Comparison of ENCODE assay signal across 31 cellular contexts in genomic region chr5:174300118-174300940, GRCh38.
DNase-seq lines count a peak whose midpoint lies in the region; ATAC-seq, FAIRE-seq and TF ChIP-seq lines count a peak whose summit lies in the region.
"Had no signal": no experiment of that assay in that cellular context is flagged by ENCODE, and none has a peak within 500 bp of the region (broad histone marks: within the 10 kb centered on the region; RNA-seq: fewer than 3 reads in every experiment).

No MANE protein-coding gene starts in this region.

- H3K36me3 ChIP-seq in MM.1S (replicated peaks; ENCODE audit: insufficient read depth, low read length) (no peaks in the 10 kb centered on the region), H1 (ENCODE audit: control insufficient read depth in 2 of 4, insufficient read depth in 4 of 4, low read length in 3 of 4) (no peaks in the 10 kb centered on the region)
- H3K36me3 ChIP-seq: ascending aorta, prostate gland, suprapubic skin had no signal

- TF ChIP-seq EP300 in H1 (IDR thresholded peaks at IDR 0.05; ENCODE audit: borderline replicate concordance in 1 of 2, low read depth in 2 of 2, low read length in 2 of 2), result no peak

- H3K9ac ChIP-seq in MM.1S (ENCODE audit: low read length), result peak overlapping the region; percentile 26; the same call in 1 of the 2 replicates
- no peak overlapping the region for H3K9ac ChIP-seq in H1 (replicated peaks in 1 of 4; ENCODE audit: extremely low read depth in 1 of 4, low read depth in 3 of 4, low read length in 3 of 4)

- H4K5ac ChIP-seq in H1 (ENCODE audit: insufficient read length, low read depth, low read length), result no peak overlapping the region

- H4K20me1 ChIP-seq in MM.1S (ENCODE audit: insufficient read depth, low read length) (no peaks in the 10 kb centered on the region), H1 (replicated peaks in 1 of 2; ENCODE audit: control insufficient read depth in 1 of 2, insufficient read depth in 2 of 2, low read length in 2 of 2) (no peaks in the 10 kb centered on the region)

- H3K4me2 ChIP-seq in MM.1S (ENCODE audit: low read depth, low read length) (peak overlapping the region; percentile 74), H1 (ENCODE audit: insufficient read depth in 1 of 2, low read depth in 2 of 2, low read length in 2 of 2) (peak overlapping the region in 1 of 2 experiments; percentile 50; a peak in 2 of 4 replicates)

- no peak overlapping the region for H2BK20ac ChIP-seq in H1 (ENCODE audit: low read length)

- H3K27ac Mint-ChIP-seq in activated naive CD8-positive, alpha-beta T cell treated with anti-CD3 and anti-CD28 coated beads for 36 hours, result no peak overlapping the region
- H3K27ac Mint-ChIP-seq: activated naive CD8-positive, alpha-beta T cell treated with anti-CD3 and anti-CD28 coated beads, Interleukin-2, amount 10 ng/mL, durations not matched to agents 7 days and 5 days; stimulated activated naive B cell treated with anti-CD40 and anti-IgM and Interleukin-4, amounts not matched to agents 10 μg/mL and 1 μg/mL and 100 μg/mL, for 72 hours had no signal

- H2BK5ac ChIP-seq in H1 (ENCODE audit: low read depth, low read length), result 0 out of 2 replicates have a peak overlapping the region, but pooled peaks have one; percentile 24

- no peak for TF ChIP-seq RAD21 in H1 (IDR thresholded peaks at IDR 0.05 in 1 of 2, conservative IDR thresholded peaks at IDR 0.05 in 1 of 2; ENCODE audit: low read depth in 2 of 2, low read length in 2 of 2)

- H3K27ac ChIP-seq in MM.1S (ENCODE audit: low read length) (peak overlapping the region; percentile 62), H1 (ENCODE audit: low read depth, low read length) (no peak overlapping the region)
- H3K27ac ChIP-seq: ascending aorta, prostate gland, suprapubic skin, VCaP had no signal

- H3K4me1 ChIP-seq in MM.1S (ENCODE audit: low read length) (peaks cover 53% of the 10 kb centered on the region), H1 (replicated peaks in 1 of 4; ENCODE audit: control insufficient read depth in 3 of 4, insufficient read depth in 4 of 4, low read length in 3 of 4) (peaks cover 2 to 12% (median 8%) of the 10 kb centered on the region in 4 experiments; a peak in 5 of 7 replicates)
- H3K4me1 ChIP-seq: prostate gland, suprapubic skin had no signal

- no peaks in the 10 kb centered on the region for H3K9me2 ChIP-seq in MM.1S (replicated peaks; ENCODE audit: insufficient read depth, low read length)

- H4K8ac ChIP-seq in H1 (ENCODE audit: extremely low read depth, insufficient read depth, low read length), result no peak overlapping the region

- peaks cover 16% of the 10 kb centered on the region for H3K27me3 Mint-ChIP-seq in activated naive CD8-positive, alpha-beta T cell treated with anti-CD3 and anti-CD28 coated beads for 36 hours

- H3K79me2 ChIP-seq in MM.1S (ENCODE audit: low read length) (no peaks in the 10 kb centered on the region), H1 (ENCODE audit: control insufficient read depth in 1 of 2, insufficient read depth in 2 of 2, low read length in 2 of 2) (no peaks in the 10 kb centered on the region)

- ATAC-seq in HG02678 (IDR thresholded peaks at IDR 0.05; ENCODE audit: unreplicated experiment) (no peak), GM21367 (IDR thresholded peaks at IDR 0.05; ENCODE audit: unreplicated experiment) (no peak)
- ATAC-seq: left lobe of liver; SK-N-SH treated with all-trans-retinoic acid at 6 μM for 48 hours; stimulated activated naive B cell treated with anti-CD40 and anti-IgM and Interleukin-4, amounts not matched to agents 10 μg/mL and 1 μg/mL and 100 μg/mL, for 72 hours had no signal

- CTCF ChIA-PET in H1 (lab: Charles Lee; ENCODE audit: partially characterized antibody), result interaction anchor here (0.6 to 13.2 kb wide), 13 partner anchors 9 to 827 kb away, joined by 3 to 174 read pairs (median 3); partner anchors contain the start of gene NSG2

- no peak overlapping the region for H3K4me3 ChIP-seq in GM12865 (ENCODE audit: low read depth, low read length)
- H3K4me3 ChIP-seq in MM.1S (ENCODE audit: low read length), result no peak overlapping the region; the same call in 1 of the 2 replicates
- H3K4me3 ChIP-seq in H1 (ENCODE audit: extremely low read depth in 1 of 4, insufficient read depth in 2 of 4, low read depth in 3 of 4, low read length in 4 of 4), result no peak overlapping the region
- H3K4me3 ChIP-seq: ascending aorta, dorsolateral prefrontal cortex, prostate gland, suprapubic skin had no signal

- no peak overlapping the region for H3K14ac ChIP-seq in H1 (ENCODE audit: insufficient read length)

- 0 out of 2 replicates have a peak overlapping the region, but pooled peaks have one; percentile 39 for H2BK12ac ChIP-seq in H1 (ENCODE audit: low read depth, low read length)

- H3K36me3 Mint-ChIP-seq in activated naive CD8-positive, alpha-beta T cell treated with anti-CD3 and anti-CD28 coated beads for 36 hours, result no peaks in the 10 kb centered on the region
- H3K36me3 Mint-ChIP-seq: activated naive CD8-positive, alpha-beta T cell treated with anti-CD3 and anti-CD28 coated beads, Interleukin-2, amount 10 ng/mL, durations not matched to agents 7 days and 5 days; stimulated activated naive B cell treated with anti-CD40 and anti-IgM and Interleukin-4, amounts not matched to agents 10 μg/mL and 1 μg/mL and 100 μg/mL, for 72 hours had no signal

- FAIRE-seq in H1 (lab: Jason Lieb, UNC), result no peak
- FAIRE-seq: endothelial cell of umbilical vein had no signal

- H3K23ac ChIP-seq in H1 (ENCODE audit: insufficient read length), result no peak overlapping the region

- peak overlapping the region; percentile 15 for H4K91ac ChIP-seq in H1 (replicated peaks; ENCODE audit: insufficient read length, low read length)

- no peak overlapping the region for H2AK5ac ChIP-seq in H1 (ENCODE audit: low read depth, low read length)

- H3K79me1 ChIP-seq in H1 (ENCODE audit: low read depth, low read length), result no peaks in the 10 kb centered on the region

- H3K27me3 ChIP-seq in MM.1S (replicated peaks; ENCODE audit: insufficient read depth, low read length) (no peaks in the 10 kb centered on the region), H1 (replicated peaks in 1 of 4; ENCODE audit: control insufficient read depth in 3 of 4, extremely low read depth in 1 of 4, insufficient read depth in 3 of 4, low read length in 3 of 4) (peaks cover 0 to 3% (median 1%) of the 10 kb centered on the region in 4 experiments; a peak in 1 of 7 replicates)
- H3K27me3 ChIP-seq: ascending aorta, dorsolateral prefrontal cortex had no signal

- peaks cover 2% of the 10 kb centered on the region for H3K9me3 Mint-ChIP-seq in activated naive CD8-positive, alpha-beta T cell treated with anti-CD3 and anti-CD28 coated beads for 36 hours

- H3K4me3 Mint-ChIP-seq in activated naive CD8-positive, alpha-beta T cell treated with anti-CD3 and anti-CD28 coated beads for 36 hours, result no peak overlapping the region
- H3K4me3 Mint-ChIP-seq: activated naive CD8-positive, alpha-beta T cell treated with anti-CD3 and anti-CD28 coated beads, Interleukin-2, amount 10 ng/mL, durations not matched to agents 7 days and 5 days; stimulated activated naive B cell treated with anti-CD40 and anti-IgM and Interleukin-4, amounts not matched to agents 10 μg/mL and 1 μg/mL and 100 μg/mL, for 72 hours had no signal

- peak; percentile 47 for DNase-seq in DMS53 treated with DMSO at 0.1 percent for 48 hours (lab: John Stamatoyannopoulos, UW; ENCODE audit: unreplicated experiment)
- peak; percentile 58 for DNase-seq in GM12865 (ENCODE audit: low read depth)
- peak; percentile 67 for DNase-seq in MM.1S
- DNase-seq in H1 (ENCODE audit: low read depth in 1 of 2, low spot score in 2 of 2), result peak in 1 of 2 experiments; percentile 24
- no peak for DNase-seq in activated naive CD8-positive, alpha-beta T cell treated with anti-CD3 and anti-CD28 coated beads for 36 hours
- DNase-seq: activated CD4-positive, alpha-beta T cell treated with anti-CD3 and anti-CD28 coated beads for 4 hours; activated CD8-positive, alpha-beta memory T cell treated with anti-CD3 and anti-CD28 coated beads for 24 hours; activated effector memory CD4-positive, alpha-beta T cell treated with Interleukin-2 at 50 U/mL for 16 hours; activated naive CD8-positive, alpha-beta T cell treated with anti-CD3 and anti-CD28 coated beads, Interleukin-2, amount 10 ng/mL, durations not matched to agents 7 days and 5 days; C1 segment of cervical spinal cord; cerebellar nuclear complex; COR-L47; DMS79 treated with DMSO at 0.1 percent for 48 hours; dorsolateral prefrontal cortex; hippocampal formation; Kasumi-1; mesenchymal stem cell; NCI-H1048; NCI-H1694 treated with DMSO at 0.1 percent for 48 hours; NCI-H524 treated with DMSO at 0.1 percent for 48 hours; stimulated activated CD4-positive, alpha-beta T cell treated with anti-CD3 and anti-CD28 coated beads, Interleukin-15, amount 100 ng/mL, for 24 hours; stimulated activated naive B cell treated with anti-CD40 and anti-IgM and Interleukin-4, amounts not matched to agents 10 μg/mL and 1 μg/mL and 100 μg/mL, for 72 hours had no signal

- TF ChIP-seq POLR2A in H1 (IDR thresholded peaks at IDR 0.05; ENCODE audit: control extremely low read depth in 1 of 2, low read depth in 2 of 2, low read length in 2 of 2), result no peak

- no peak overlapping the region; the same call in 1 of the 2 replicates for H3K18ac ChIP-seq in H1 (ENCODE audit: extremely low read depth, low read length)

- H3K9me3 ChIP-seq in MM.1S (replicated peaks; ENCODE audit: insufficient read depth, low read length) (no peaks in the 10 kb centered on the region), H1 (ENCODE audit: insufficient read depth in 2 of 2, low read depth in 1 of 2, low read length in 1 of 2) (no peaks in the 10 kb centered on the region)
- H3K9me3 ChIP-seq: ascending aorta, prostate gland, suprapubic skin had no signal

- H3K56ac ChIP-seq in H1 (replicated peaks; ENCODE audit: insufficient read length, low read depth, low read length), result no peak overlapping the region

- no peak overlapping the region for H3K4ac ChIP-seq in H1 (replicated peaks; ENCODE audit: insufficient read length, low read depth, low read length)

- peak overlapping the region; percentile 83 for H2BK15ac ChIP-seq in H1 (ENCODE audit: low read length)

- POLR2A ChIA-PET in H1 (lab: Charles Lee; ENCODE audit: partially characterized antibody), result interaction anchor here (1.7 kb wide), 1 partner anchor 9 kb away, joined by 5 read pairs; no protein-coding TSS in a partner anchor

- H2AFZ ChIP-seq in MM.1S (ENCODE audit: low read length), result peak overlapping the region; percentile 56
- H2AFZ ChIP-seq in H1 (ENCODE audit: low read length), result no peak overlapping the region

- H3K23me2 ChIP-seq in H1 (ENCODE audit: low read depth, low read length), result no peaks in the 10 kb centered on the region

- no peak for TF ChIP-seq CTCF in GM12865 (IDR thresholded peaks at IDR 0.05; ENCODE audit: insufficient read depth, low read depth, low read length, missing control alignments)
- no peak for TF ChIP-seq CTCF in MM.1S (IDR thresholded peaks at IDR 0.05; ENCODE audit: low read length)
- no peak for TF ChIP-seq CTCF in H1 (IDR thresholded peaks at IDR 0.05; ENCODE audit: control extremely low read depth in 1 of 3, insufficient read depth in 1 of 3, low read depth in 1 of 3, low read length in 3 of 3)

- H2BK120ac ChIP-seq in H1 (replicated peaks; ENCODE audit: low read depth, low read length), result no peak overlapping the region

- peaks cover 21% of the 10 kb centered on the region for H3F3A ChIP-seq in MM.1S (ENCODE audit: insufficient read depth, low read length)

- no peaks in the 10 kb centered on the region for H3K4me1 Mint-ChIP-seq in activated naive CD8-positive, alpha-beta T cell treated with anti-CD3 and anti-CD28 coated beads for 36 hours
- H3K4me1 Mint-ChIP-seq: activated naive CD8-positive, alpha-beta T cell treated with anti-CD3 and anti-CD28 coated beads, Interleukin-2, amount 10 ng/mL, durations not matched to agents 7 days and 5 days; stimulated activated naive B cell treated with anti-CD40 and anti-IgM and Interleukin-4, amounts not matched to agents 10 μg/mL and 1 μg/mL and 100 μg/mL, for 72 hours had no signal

- WGBS in H1 (ENCODE audit: extremely low coverage in 1 of 2, insufficient coverage in 1 of 2, insufficient read length in 1 of 2, insufficient replicate concordance in 2 of 2, low coverage in 1 of 2, low lambda C conversion rate in 2 of 2, missing lambda C conversion rate in 1 of 2), 2 experiments, result 83% methylated on average over 8 of the region's 8 CpGs; no CpG with 5 or more reads in 1 of the 2 experiments
